In the genomic region with DNA sequence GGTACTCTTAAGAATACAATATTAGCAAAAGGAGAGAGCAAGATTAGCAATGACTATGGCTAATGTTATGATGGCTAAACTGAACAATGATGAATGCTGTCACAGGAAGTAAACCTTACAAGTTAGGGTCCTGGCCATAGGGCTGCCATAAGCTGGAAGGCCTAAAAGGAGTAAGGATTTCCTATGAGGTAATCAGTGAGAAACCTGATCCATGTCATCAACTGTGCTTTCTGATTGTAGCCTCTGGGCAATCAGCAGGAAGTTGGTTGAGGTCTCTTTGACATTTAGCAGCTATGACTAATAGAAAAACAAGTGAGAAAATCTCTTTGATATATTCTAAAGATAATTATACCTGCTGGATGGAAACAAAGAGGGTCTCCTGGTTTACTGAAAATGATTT, we compare ENCODE assay signal across 9 cellular contexts.
DNase-seq lines count a peak whose midpoint lies in the region; ATAC-seq and TF ChIP-seq lines count a peak whose summit lies in the region.
"Had no signal": no experiment of that assay in that cellular context is flagged by ENCODE, and none has a peak within 500 bp of the region (broad histone marks: within the 10 kb centered on the region; RNA-seq: fewer than 3 reads in every experiment).

No MANE protein-coding gene starts in this region.

- H3K79me2 ChIP-seq in HCT116 (ENCODE audit: insufficient read depth, low read length), result no peaks in the 10 kb centered on the region

- no peaks in the 10 kb centered on the region for H3K9me2 ChIP-seq in HCT116 (ENCODE audit: insufficient read depth)

- H3K9ac ChIP-seq in HCT116 (ENCODE audit: low read length), result no peak overlapping the region
- H3K9ac ChIP-seq: neural progenitor cell had no signal

- no peaks in the 10 kb centered on the region for H3K36me3 ChIP-seq in HCT116 (ENCODE audit: control insufficient read depth in 1 of 2, insufficient read depth in 2 of 2, low read length in 2 of 2)
- H3K36me3 ChIP-seq: neural progenitor cell had no signal

- POLR2A ChIA-PET in HCT116 (lab: Charles Lee), result interaction anchor here (0.9 kb wide), 1 partner anchor 57 kb away, joined by 3 read pairs; no protein-coding TSS in a partner anchor

- H3K4me2 ChIP-seq in HCT116 (ENCODE audit: low read length), result peak overlapping the region; percentile 60
- H3K4me2 ChIP-seq: neural progenitor cell had no signal

- H3K27me3 ChIP-seq in HCT116 (ENCODE audit: insufficient read depth, low read length), result no peaks in the 10 kb centered on the region
- H3K27me3 ChIP-seq: neural progenitor cell had no signal

- DNase-seq in Calu3 (peak; percentile 25), HCT116 (ENCODE audit: low read depth, low spot score) (peak; percentile 51), foreskin melanocyte (peak; percentile 20), putamen (ENCODE audit: low spot score) (no peak), coronary artery (ENCODE audit: low spot score) (no peak), ureter (ENCODE audit: low spot score) (no peak)
- peak; percentile 42 for DNase-seq in T-helper 2 cell treated with Interferon-gamma antibody and Interleukin-4, amounts not matched to agents 5 μg/mL and 100 μg/mL, for 36 hours (ENCODE audit: low spot score)

- peaks cover 8% of the 10 kb centered on the region for H3K4me1 Mint-ChIP-seq in Calu3 (ENCODE audit: low read depth, unreplicated experiment)
- H3K4me1 Mint-ChIP-seq in T-helper 2 cell treated with Interferon-gamma antibody and Interleukin-4, amounts not matched to agents 5 μg/mL and 100 μg/mL, for 36 hours (ENCODE audit: low read depth), result peaks cover 19% of the 10 kb centered on the region

- no TSS peak for BruUV-seq in Calu3 (replicated peaks; lab: Mats Ljungman, UMichigan)
- BruUV-seq in HCT116 (replicated peaks; lab: Mats Ljungman, UMichigan), result no TSS peak

- peak overlapping the region; percentile 13 for H3K27ac Mint-ChIP-seq in Calu3 (ENCODE audit: unreplicated experiment)
- peak overlapping the region; percentile 55 for H3K27ac Mint-ChIP-seq in T-helper 2 cell treated with Interferon-gamma antibody and Interleukin-4, amounts not matched to agents 5 μg/mL and 100 μg/mL, for 36 hours
- H3K27ac Mint-ChIP-seq: neural progenitor cell had no signal

- no peak overlapping the region for H2AFZ ChIP-seq in HCT116 (ENCODE audit: low read depth, low read length, poor library complexity, severe bottlenecking)
- H2AFZ ChIP-seq: neural progenitor cell had no signal

- no peaks in the 10 kb centered on the region for H3K27me3 Mint-ChIP-seq in Calu3 (ENCODE audit: unreplicated experiment)
- no peaks in the 10 kb centered on the region for H3K27me3 Mint-ChIP-seq in T-helper 2 cell treated with Interferon-gamma antibody and Interleukin-4, amounts not matched to agents 5 μg/mL and 100 μg/mL, for 36 hours (ENCODE audit: low read depth)

- H3K9me3 ChIP-seq in HCT116 (ENCODE audit: control insufficient read depth in 1 of 2, insufficient read depth in 1 of 2, low read depth in 1 of 2, low read length in 2 of 2), result no peaks in the 10 kb centered on the region

- TF ChIP-seq POLR2A in HCT116 (IDR thresholded peaks at IDR 0.05; ENCODE audit: borderline replicate concordance, extremely low read depth, insufficient read depth, insufficient read length), result no peak

- H3K27ac ChIP-seq in HCT116 (ENCODE audit: low read depth, low read length) (peak overlapping the region; percentile 28; the same call in 1 of the 2 replicates), coronary artery (no peak overlapping the region)
- H3K27ac ChIP-seq: neural progenitor cell had no signal

- peaks cover 5% of the 10 kb centered on the region for H3K9me3 Mint-ChIP-seq in Calu3 (ENCODE audit: low read depth, unreplicated experiment)
- peaks cover 9% of the 10 kb centered on the region for H3K9me3 Mint-ChIP-seq in T-helper 2 cell treated with Interferon-gamma antibody and Interleukin-4, amounts not matched to agents 5 μg/mL and 100 μg/mL, for 36 hours

- H3K4me3 ChIP-seq in HCT116 (replicated peaks in 1 of 2; ENCODE audit: low read depth in 1 of 2, low read length in 2 of 2), result peak overlapping the region in 1 of 2 experiments; percentile 18; a peak in 1 of 4 replicates
- H3K4me3 ChIP-seq in coronary artery, result no peak overlapping the region
- H3K4me3 ChIP-seq: neural progenitor cell had no signal

- TF ChIP-seq CTCF in Calu3 (IDR thresholded peaks at IDR 0.05; ENCODE audit: unreplicated experiment), result no peak
- no peak for TF ChIP-seq CTCF in HCT116 (IDR thresholded peaks at IDR 0.05 in 2 of 3, conservative IDR thresholded peaks at IDR 0.05 in 1 of 3; ENCODE audit: borderline replicate concordance in 1 of 3, insufficient read depth in 1 of 3, low read depth in 2 of 3, low read length in 2 of 3)
- TF ChIP-seq CTCF in coronary artery (IDR thresholded peaks at IDR 0.05), result no peak

- no peaks in the 10 kb centered on the region for H3K36me3 Mint-ChIP-seq in Calu3 (ENCODE audit: insufficient read depth, unreplicated experiment)
- H3K36me3 Mint-ChIP-seq in T-helper 2 cell treated with Interferon-gamma antibody and Interleukin-4, amounts not matched to agents 5 μg/mL and 100 μg/mL, for 36 hours (ENCODE audit: low read depth), result peaks cover 5% of the 10 kb centered on the region

- peak; percentile 75 for ATAC-seq in HCT116
- no peak for ATAC-seq in GM19455 (IDR thresholded peaks at IDR 0.05; ENCODE audit: unreplicated experiment)

- peak; percentile 23; the same call in 1 of the 2 replicates for TF ChIP-seq RAD21 in HCT116 (IDR thresholded peaks at IDR 0.05; ENCODE audit: low read depth)

- peaks cover 10 to 20% of the 10 kb centered on the region in 2 experiments for H3K4me1 ChIP-seq in HCT116 (ENCODE audit: control insufficient read depth in 1 of 2, insufficient read depth in 2 of 2, low read length in 2 of 2)
- H3K4me1 ChIP-seq: neural progenitor cell had no signal

- CTCF ChIA-PET in Calu3 (lab: Charles Lee) (no interaction called here), HCT116 (lab: Charles Lee) (no interaction called here)

- intact Hi-C loops in Calu3 (cut with micrococcal nuclease; ENCODE audit: unreplicated experiment), result no loop called here
- intact Hi-C loops in HCT116 (cut with micrococcal nuclease), result no loop called here

- H4K20me1 ChIP-seq in HCT116 (ENCODE audit: insufficient read depth), result no peaks in the 10 kb centered on the region

- no peak overlapping the region for H3K4me3 Mint-ChIP-seq in Calu3 (ENCODE audit: low read depth, unreplicated experiment)
- no peak overlapping the region for H3K4me3 Mint-ChIP-seq in T-helper 2 cell treated with Interferon-gamma antibody and Interleukin-4, amounts not matched to agents 5 μg/mL and 100 μg/mL, for 36 hours
- H3K4me3 Mint-ChIP-seq: neural progenitor cell had no signal

- RAD21 ChIA-PET in HCT116 (lab: Charles Lee; ENCODE audit: low non-redundant PET in 1 of 2, low total read pairs in 2 of 2, uncharacterized antibody in 2 of 2, unreplicated experiment in 2 of 2), result interaction anchor here in 1 of 2 experiments (0.7 kb wide), 1 partner anchor 358 kb away, joined by 4 read pairs; no protein-coding TSS in a partner anchor

TF ChIP-seq in HCT116, 20 proteins besides CTCF, POLR2A, EP300 and RAD21:
- TF ChIP-seq ELF1 (IDR thresholded peaks at IDR 0.05; ENCODE audit: borderline replicate concordance, low read depth), result 0 out of 2 replicates have a peak, but pooled peaks have one; percentile 24
- peak; percentile 70 for TF ChIP-seq JUND (IDR thresholded peaks at IDR 0.05)
- TF ChIP-seq ZFX (IDR thresholded peaks at IDR 0.05), result no peak
- TF ChIP-seq ATF3 (IDR thresholded peaks at IDR 0.05), result no peak; the same call in 1 of the 2 replicates
- TF ChIP-seq SP1 (IDR thresholded peaks at IDR 0.05; ENCODE audit: low read depth), result peak; percentile 74
- peak; percentile 29 for TF ChIP-seq TCF7L2 (IDR thresholded peaks at IDR 0.05; ENCODE audit: borderline replicate concordance, extremely low read depth, insufficient read depth, insufficient read length)
- TF ChIP-seq EGR1 (IDR thresholded peaks at IDR 0.05; ENCODE audit: low read depth), result no peak
- peak; percentile 86 for TF ChIP-seq CEBPB (IDR thresholded peaks at IDR 0.05; ENCODE audit: low read depth)
- TF ChIP-seq POLR2AphosphoS5 (IDR thresholded peaks at IDR 0.05; ENCODE audit: low read depth, low read length), result no peak
- TF ChIP-seq, protein P1, sequence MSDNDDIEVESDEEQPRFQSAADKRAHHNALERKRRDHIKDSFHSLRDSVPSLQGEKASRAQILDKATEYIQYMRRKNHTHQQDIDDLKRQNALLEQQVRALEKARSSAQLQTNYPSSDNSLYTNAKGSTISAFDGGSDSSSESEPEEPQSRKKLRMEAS (IDR thresholded peaks at IDR 0.05), result peak; percentile 41
- TF ChIP-seq SRF (IDR thresholded peaks at IDR 0.05; ENCODE audit: low read depth), result peak; percentile 61
- TF ChIP-seq CBX3 (IDR thresholded peaks at IDR 0.05; ENCODE audit: low read depth), result peak; percentile 15; the same call in 1 of the 2 replicates
- peak; percentile 60; the same call in 1 of the 2 replicates for TF ChIP-seq FOSL1 (IDR thresholded peaks at IDR 0.05; ENCODE audit: low read depth)

Comparison
In these comparisons a context has a peak if more than half of its experiments do, and no peak if none do; other contexts are left out.
1. DNase-seq: peak in Calu3 (single experiment), HCT116 (single experiment), T-helper 2 cell treated with Interferon-gamma antibody and Interleukin-4, amounts not matched to agents 5 μg/mL and 100 μg/mL, for 36 hours (single experiment) and foreskin melanocyte (single experiment); none in putamen (single experiment), coronary artery (single experiment) and ureter (single experiment).